ENCODE assay signal across 23 cellular contexts in the genomic region with DNA sequence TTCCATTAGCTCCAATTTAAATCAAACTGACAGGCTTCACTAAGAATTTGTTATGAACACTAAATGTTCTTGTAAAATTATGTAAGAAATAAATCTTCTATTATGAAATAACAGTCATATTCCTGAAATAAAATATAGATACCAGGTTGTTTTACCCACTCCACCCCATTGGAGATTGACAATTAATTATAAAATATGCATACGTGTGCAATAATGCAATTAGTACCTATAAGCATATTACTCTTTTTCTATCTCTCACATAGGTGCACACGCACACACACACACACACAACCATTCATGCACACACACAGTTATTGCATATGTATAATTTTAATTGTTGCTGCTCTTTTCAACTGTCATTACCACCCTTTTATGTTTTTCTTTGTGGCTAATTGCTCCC.
DNase-seq lines count a peak whose midpoint lies in the region; ATAC-seq and TF ChIP-seq lines count a peak whose summit lies in the region.
"Had no signal": no experiment of that assay in that cellular context is flagged by ENCODE, and none has a peak within 500 bp of the region (broad histone marks: within the 10 kb centered on the region; RNA-seq: fewer than 3 reads in every experiment).

No MANE protein-coding gene starts in this region.

- CTCF ChIA-PET in IMR-90 (lab: Yijun Ruan, JAX) = no interaction called here

- H3K18ac ChIP-seq in IMR-90 (ENCODE audit: low read depth, low read length) = no peak overlapping the region

- no peak overlapping the region for H4K5ac ChIP-seq in IMR-90 (ENCODE audit: low read depth, low read length)

- in situ Hi-C loops in IMR-90 (cut with MboI; ENCODE audit: low sequenced_read_pairs) = no loop called here

- no peak for TF ChIP-seq RAD21 in IMR-90 (IDR thresholded peaks at IDR 0.05; ENCODE audit: low read length)

- no peaks in the 10 kb centered on the region for H3K4me1 ChIP-seq in IMR-90 (ENCODE audit: control insufficient read depth, insufficient read depth, low read length)
- H3K4me1 ChIP-seq in Karpas-422 (ENCODE audit: low read length) = no peaks in the 10 kb centered on the region
- H3K4me1 ChIP-seq: BE2C, BLaER1 had no signal

- H4K20me1 ChIP-seq in IMR-90 (ENCODE audit: insufficient read depth, low read length) = no peaks in the 10 kb centered on the region
- H4K20me1 ChIP-seq in Karpas-422 (ENCODE audit: insufficient read depth, low read depth, low read length) = no peaks in the 10 kb centered on the region
- H4K20me1 ChIP-seq: BLaER1 had no signal

- H2BK20ac ChIP-seq in IMR-90 (ENCODE audit: low read depth, low read length) = no peak overlapping the region

- no peak overlapping the region for H2AK9ac ChIP-seq in IMR-90 (replicated peaks; ENCODE audit: low read depth, low read length, poor library complexity)

- H3K4ac ChIP-seq in IMR-90 (ENCODE audit: low read depth, low read length) = no peak overlapping the region

- no CpG with 5 or more reads among the region's 2 CpGs for WGBS in IMR-90 (ENCODE audit: extremely low coverage in 2 of 2, insufficient read length in 1 of 2), 2 experiments

- H2AFZ ChIP-seq in IMR-90 (replicated peaks; ENCODE audit: low read length, poor library complexity) (no peak overlapping the region), Karpas-422 (ENCODE audit: low read length) (peak overlapping the region; percentile 19; the same call in 1 of the 2 replicates)

- H3K27me3 ChIP-seq in IMR-90 (ENCODE audit: control insufficient read depth, insufficient read depth, low read length) (no peaks in the 10 kb centered on the region), Karpas-422 (ENCODE audit: low read length) (no peaks in the 10 kb centered on the region)
- H3K27me3 ChIP-seq: BE2C, BLaER1 had no signal

- no peaks in the 10 kb centered on the region for H3K9me1 ChIP-seq in IMR-90 (ENCODE audit: insufficient read depth, low read length)

- no peak overlapping the region for H2BK15ac ChIP-seq in IMR-90 (ENCODE audit: low read depth, low read length)

- H3K9ac ChIP-seq in IMR-90 (ENCODE audit: low read depth, low read length) (no peak overlapping the region), Karpas-422 (ENCODE audit: low read length) (no peak overlapping the region)
- H3K9ac ChIP-seq: BLaER1 had no signal

- no peaks in the 10 kb centered on the region for H3K79me2 ChIP-seq in Karpas-422 (ENCODE audit: low read length)

- no TSS peak for BruUV-seq in IMR-90 (replicated peaks; lab: Mats Ljungman, UMichigan)

- dilution Hi-C loops in IMR-90 (cut with HindIII; ENCODE audit: low sequenced_read_pairs, unreplicated experiment) = no loop called here

- H3K79me1 ChIP-seq in IMR-90 (ENCODE audit: low read depth in 1 of 2, low read length in 2 of 2) = no peaks in the 10 kb centered on the region

- no peak overlapping the region for H3K4me3 ChIP-seq in IMR-90 (ENCODE audit: insufficient read depth, low read depth, low read length)
- H3K4me3 ChIP-seq in Karpas-422 (ENCODE audit: low read length) = no peak overlapping the region
- H3K4me3 ChIP-seq: BLaER1, GM12878 had no signal

- no peak for TF ChIP-seq CTCF in IMR-90 (conservative IDR thresholded peaks at IDR 0.05; ENCODE audit: low read depth, low read length)

- intact Hi-C loops in IMR-90 (cut with micrococcal nuclease) = no loop called here

- H2BK120ac ChIP-seq in IMR-90 (ENCODE audit: low read depth, low read length) = no peak overlapping the region

- H3K9me2 ChIP-seq in Karpas-422 (replicated peaks; ENCODE audit: insufficient read depth, low read length) = no peaks in the 10 kb centered on the region

- no peak overlapping the region for H3K23ac ChIP-seq in IMR-90 (ENCODE audit: low read depth, low read length)

- ATAC-seq in IMR-90 (ENCODE audit: low read depth) (no peak), HG02938 (IDR thresholded peaks at IDR 0.05; ENCODE audit: unreplicated experiment) (no peak)
- ATAC-seq: GM12878 had no signal

- no peak overlapping the region for H4K8ac ChIP-seq in IMR-90 (ENCODE audit: low read depth in 2 of 2, low read length in 2 of 2)

- H3K27ac ChIP-seq in IMR-90 (ENCODE audit: insufficient read depth, low read length) (no peak overlapping the region), Karpas-422 (ENCODE audit: low read length) (no peak overlapping the region)
- H3K27ac ChIP-seq: BLaER1 had no signal

- no peak overlapping the region for H2BK5ac ChIP-seq in IMR-90 (ENCODE audit: low read depth, low read length, poor library complexity, severe bottlenecking)

- H3K14ac ChIP-seq in IMR-90 (replicated peaks; ENCODE audit: low read depth, low read length) = no peak overlapping the region

- H2AK5ac ChIP-seq in IMR-90 (ENCODE audit: low read depth, low read length) = no peak overlapping the region

- DNase-seq in IMR-90 (no peak), Karpas-422 (no peak), putamen (ENCODE audit: low spot score) (peak; percentile 5), inferior parietal cortex (ENCODE audit: extremely low spot score) (no peak), NCI-H524 (lab: John Stamatoyannopoulos, UW) (no peak)
- DNase-seq: 8988T; ACHN; BE2C; C1 segment of cervical spinal cord; CD4-positive, alpha-beta memory T cell; CD4-positive, CD25-positive, alpha-beta regulatory T cell; CD8-positive, alpha-beta memory T cell; COR-L47; DMS 273 treated with DMSO at 0.1 percent for 48 hours; DMS153; DMS53; DMS79; DND-41; EL; GDM1 had no signal

- H3K36me3 ChIP-seq in IMR-90 (ENCODE audit: control insufficient read depth, insufficient read depth, low read length) (no peaks in the 10 kb centered on the region), Karpas-422 (ENCODE audit: insufficient read depth, low read length) (no peaks in the 10 kb centered on the region)
- H3K36me3 ChIP-seq: BE2C, BLaER1 had no signal

- no peak overlapping the region for H3K4me2 ChIP-seq in IMR-90 (ENCODE audit: low read depth, low read length)
- H3K4me2 ChIP-seq in Karpas-422 (ENCODE audit: low read depth, low read length, poor library complexity, severe bottlenecking) = no peak overlapping the region
- H3K4me2 ChIP-seq: BLaER1 had no signal

- POLR2A ChIA-PET in IMR-90 (lab: Charles Lee; ENCODE audit: unreplicated experiment) = no interaction called here

- H3K56ac ChIP-seq in IMR-90 (ENCODE audit: extremely low read depth, insufficient read depth, low read length) = no peak overlapping the region

- H4K91ac ChIP-seq in IMR-90 (ENCODE audit: insufficient read depth, low read depth, low read length) = no peak overlapping the region

- TF ChIP-seq POLR2A in IMR-90 (IDR thresholded peaks at IDR 0.05; ENCODE audit: low read depth, low read length) = no peak

- H3K9me3 ChIP-seq in IMR-90 (ENCODE audit: control insufficient read depth, insufficient read depth, low read length) (no peaks in the 10 kb centered on the region; the same call in 1 of the 2 replicates), Karpas-422 (ENCODE audit: low read length) (peaks cover 8% of the 10 kb centered on the region)
- H3K9me3 ChIP-seq: BE2C, BLaER1 had no signal

TF ChIP-seq in IMR-90, 13 proteins besides CTCF, POLR2A, EP300 and RAD21:
- peak; percentile 57 for TF ChIP-seq MAFK (IDR thresholded peaks at IDR 0.05; ENCODE audit: low read depth, low read length)
- TF ChIP-seq RFX5 (IDR thresholded peaks at IDR 0.05; ENCODE audit: low read depth, low read length) = no peak
